13 cellular contexts compared by ENCODE assay signal in genomic region chr4:184099541-184099966, GRCh38.
DNase-seq lines count a peak whose midpoint lies in the region; ATAC-seq, FAIRE-seq and TF ChIP-seq lines count a peak whose summit lies in the region.
"Had no signal": no experiment of that assay in that cellular context is flagged by ENCODE, and none has a peak within 500 bp of the region (broad histone marks: within the 10 kb centered on the region; RNA-seq: fewer than 3 reads in every experiment).

No MANE protein-coding gene starts in this region.

- peak overlapping the region; percentile 76 for H3K27ac ChIP-seq in cingulate gyrus (ENCODE audit: low read depth, low read length)
- no peak overlapping the region for H3K27ac ChIP-seq in pancreas
- H3K27ac ChIP-seq: cardiac muscle cell, gastrocnemius medialis, skin epidermis, stomach, upper lobe of left lung had no signal

- peaks cover 20 to 21% (median 21%) of the 10 kb centered on the region in 3 donors for H3K4me1 ChIP-seq in pancreas
- H3K4me1 ChIP-seq: gastrocnemius medialis had no signal

- intact Hi-C loops in pancreas (cut with DNase I), result no loop called here

- no peak for TF ChIP-seq CTCF in pancreas (IDR thresholded peaks at IDR 0.05)

- whole genome bisulfite sequencing in pancreas, 2 donors, result 85 to 88% methylated on average over 9 of the region's 9 CpGs

- DNase-seq in DMS 273 (lab: John Stamatoyannopoulos, UW; ENCODE audit: unreplicated experiment) (peak; percentile 84), occipital lobe (lab: John Stamatoyannopoulos, UW) (peak; percentile 52), ureter (ENCODE audit: low spot score) (no peak), GOT3 (lab: John Stamatoyannopoulos, UW) (no peak), pancreas (no peak)
- DNase-seq: Calu3 had no signal

- H3K27me3 ChIP-seq in pancreas, result no peaks in the 10 kb centered on the region
- H3K27me3 ChIP-seq: cardiac muscle cell, stomach, upper lobe of left lung had no signal

- no peaks in the 10 kb centered on the region for H3K9me3 ChIP-seq in pancreas
- H3K9me3 ChIP-seq: gastrocnemius medialis, stomach, upper lobe of left lung had no signal

- no peaks in the 10 kb centered on the region for H3K36me3 ChIP-seq in pancreas
- H3K36me3 ChIP-seq: cardiac muscle cell, gastrocnemius medialis, stomach, upper lobe of left lung had no signal

- no peak for FAIRE-seq in pancreas (lab: Jason Lieb, UNC)

- ATAC-seq in HG02759 (IDR thresholded peaks at IDR 0.05; ENCODE audit: unreplicated experiment), result peak; percentile 32
- ATAC-seq in pancreas, result no peak

- H3K4me3 ChIP-seq in pancreas, result no peak overlapping the region
- H3K4me3 ChIP-seq: cardiac muscle cell, gastrocnemius medialis, skin epidermis, stomach, upper lobe of left lung had no signal

Comparison
In these comparisons a context has a peak if more than half of its experiments do, and no peak if none do; other contexts are left out.
1. DNase-seq: peak in DMS 273 (single experiment) and occipital lobe (single experiment); none in ureter (single experiment), GOT3 (single experiment) and pancreas (0 of 6).